ENCODE assay signal across 1 cellular context in genomic region chr17:29616300-29617048, GRCh38.
A peak's percentile ranks its signal among the peaks of the same experiment; 100 is the strongest.
TF ChIP-seq lines count a peak whose summit lies in the region.

No MANE protein-coding gene starts in this region.

TF ChIP-seq in H1, 55 proteins besides CTCF, POLR2A, EP300 and RAD21:
- TF ChIP-seq MAFK (IDR thresholded peaks at IDR 0.05; ENCODE audit: low read depth, low read length) = no peak
- peak; percentile 37 for TF ChIP-seq RNF2 (IDR thresholded peaks at IDR 0.05; ENCODE audit: borderline replicate concordance, low read depth, low read length, missing control alignments, poor library complexity, severe bottlenecking)
- peak; percentile 77; the same call in 1 of the 2 replicates for TF ChIP-seq SUZ12 (IDR thresholded peaks at IDR 0.05; ENCODE audit: low read length)
- TF ChIP-seq EZH2 (IDR thresholded peaks at IDR 0.05; ENCODE audit: low read depth, low read length, severe bottlenecking) = peak; percentile 73
TF ChIP-seq in H1: peak in this region for 3.
